Comparison of ENCODE assay signal across 8 cellular contexts in genomic region chr19:12696366-12697335, GRCh38. TPM values are rescaled to one million over a fixed set of nuclear protein-coding genes. Genes with fewer than 3 reads are reported as not detected.
DNase-seq lines count a peak whose midpoint lies in the region; ATAC-seq and TF ChIP-seq lines count a peak whose summit lies in the region.

Gene FBXW9 (minus strand): TSS chr19:12696631. CDS start chr19:12696581, 50 bp downstream.

- TF ChIP-seq CTCF in Caco-2 (IDR thresholded peaks at IDR 0.05; ENCODE audit: insufficient read depth in 1 of 2, low read depth in 1 of 2, low read length in 1 of 2, severe bottlenecking in 1 of 2, unreplicated experiment in 1 of 2), result no peak
- TF ChIP-seq CTCF in epithelial cell of proximal tubule (conservative IDR thresholded peaks at IDR 0.05; ENCODE audit: low read depth, low read length), result no peak

- intact Hi-C loops in Caco-2 (cut with micrococcal nuclease; ENCODE audit: unreplicated experiment), result no loop called here

- no peaks in the 10 kb centered on the region for H3K27me3 Mint-ChIP-seq in Caco-2 (ENCODE audit: insufficient read depth, unreplicated experiment)

- H3K36me3 Mint-ChIP-seq in Caco-2 (ENCODE audit: insufficient read depth, unreplicated experiment), result peaks cover 20% of the 10 kb centered on the region

- CTCF ChIA-PET in Caco-2 (lab: Charles Lee), result no interaction called here

- peaks cover 1% of the 10 kb centered on the region for H3K36me3 ChIP-seq in Caco-2 (ENCODE audit: control insufficient read depth, insufficient read depth, low read length)

- no peaks in the 10 kb centered on the region for H3K27me3 ChIP-seq in Caco-2 (replicated peaks; ENCODE audit: control insufficient read depth, insufficient read depth, low read length)

- no peaks in the 10 kb centered on the region for H3K9me3 ChIP-seq in Caco-2

- no peaks in the 10 kb centered on the region for H3K4me1 ChIP-seq in Caco-2

- H3K27ac Mint-ChIP-seq in Caco-2 (ENCODE audit: unreplicated experiment), result peak within 1 kb of the TSS; percentile 87

- POLR2A ChIA-PET in Caco-2 (lab: Charles Lee), result interaction anchor here (0.6 kb wide), 2 partner anchors 24 to 161 kb away, joined by 4 to 11 read pairs; no protein-coding TSS in a partner anchor

- H3K4me1 Mint-ChIP-seq in Caco-2 (ENCODE audit: low read depth, unreplicated experiment), result no peaks in the 10 kb centered on the region

- peak; percentile 61 for ATAC-seq in GM21515 (IDR thresholded peaks at IDR 0.05; ENCODE audit: unreplicated experiment)

- no peaks in the 10 kb centered on the region for H3K9me3 Mint-ChIP-seq in Caco-2 (ENCODE audit: unreplicated experiment)

- DNase-seq in Caco-2, result peak; percentile 94 to 95
- DNase-seq in Jurkat, Clone E6-1 (ENCODE audit: low read depth, low spot score), result peak; percentile 96
- peak; percentile 99 for DNase-seq in OCI-M2 (lab: John Stamatoyannopoulos, UW; ENCODE audit: unreplicated experiment)
- DNase-seq in activated T-cell treated with anti-CD3 and anti-CD28 coated beads for 48 hours (ENCODE audit: low read depth), result peak; percentile 95
- peak; percentile 54 for DNase-seq in epithelial cell of proximal tubule (ENCODE audit: low read depth)
- DNase-seq in mucosa of gallbladder (ENCODE audit: low spot score), result peak; percentile 97
- DNase-seq in stimulated activated CD8-positive, alpha-beta memory T cell treated with anti-CD3 and anti-CD28 coated beads, Interleukin-4, amount 100 ng/mL, for 1 hour (ENCODE audit: low read depth in 2 of 2, low spot score in 1 of 2), result peak; percentile 98

- BruUV-seq in Caco-2 (replicated peaks; lab: Mats Ljungman, UMichigan), result TSS peak; percentile 98

- H3K4me3 ChIP-seq in Caco-2 (ENCODE audit: low read depth, low read length), result peak within 1 kb of the TSS; percentile 100
- H3K4me3 ChIP-seq in Jurkat, Clone E6-1 (ENCODE audit: low read length), result peak within 1 kb of the TSS; percentile 86
- peak within 1 kb of the TSS; percentile 92 for H3K4me3 ChIP-seq in epithelial cell of proximal tubule (ENCODE audit: low read depth, low read length)

- H3K4me3 Mint-ChIP-seq in Caco-2 (ENCODE audit: unreplicated experiment), result peak within 1 kb of the TSS; percentile 81

RNA-seq across cellular contexts. Expression of gene FBXW9, which starts in this region (rescaled TPM):
- 8.3 and 10.6 TPM in 2 replicates for total RNA-seq in Caco-2 (2022)
- polyA plus RNA-seq in Jurkat, Clone E6-1 (2012; ENCODE audit: insufficient read depth, insufficient read length), result 12.6 TPM
- total RNA-seq in epithelial cell of proximal tubule, result 18.5 and 21.3 TPM in 2 replicates
- total RNA-seq in mucosa of gallbladder, result 8.9 TPM

Comparison
In these comparisons a context has a peak if more than half of its experiments do, and no peak if none do; other contexts are left out.
1. Peak in every context shown above with its lines: DNase-seq, ATAC-seq and H3K4me3 ChIP-seq.